In the genomic region with DNA sequence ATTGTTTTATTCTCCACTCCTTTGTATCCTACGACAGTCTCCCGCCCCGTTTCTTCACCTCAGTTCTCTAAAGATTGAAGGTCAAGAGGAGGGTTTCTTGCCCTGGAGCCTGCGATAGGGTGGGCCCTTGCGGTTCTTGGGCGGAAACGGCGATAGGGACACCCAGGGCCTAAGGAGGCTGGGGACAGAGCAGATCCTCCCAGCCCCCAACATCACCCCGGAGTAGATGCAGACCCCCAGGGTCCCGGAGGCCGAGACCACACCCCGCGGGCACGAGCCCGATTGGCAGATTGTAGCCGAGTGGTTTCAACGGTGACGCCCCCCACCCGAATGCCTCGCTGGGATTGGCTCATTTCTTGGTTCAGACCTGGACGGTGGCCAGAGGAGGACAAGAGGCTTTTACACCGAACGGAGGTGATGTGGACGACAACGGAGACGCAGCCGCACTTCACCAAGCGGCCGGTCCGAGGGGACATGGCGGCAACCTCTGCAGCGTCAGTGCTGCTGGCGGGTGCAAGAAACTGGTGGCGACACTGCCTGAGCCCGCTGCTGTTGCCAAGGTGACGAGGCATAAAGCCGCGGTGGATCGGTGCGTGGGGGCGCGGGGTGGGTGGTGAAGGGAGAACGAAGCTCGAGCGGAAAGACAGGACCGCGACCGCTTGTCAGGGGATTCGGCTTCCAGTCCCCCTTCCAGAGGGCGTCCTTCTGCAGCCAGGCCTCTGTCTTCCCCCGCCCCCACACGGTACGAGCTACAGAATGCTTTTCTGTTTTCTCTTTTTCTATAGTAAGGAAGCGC, we compare ENCODE assay signal across 1 cellular context.
TF ChIP-seq lines count a peak whose summit lies in the region.

No MANE protein-coding gene starts in this region.

TF ChIP-seq in GM12878, 131 proteins besides CTCF, POLR2A, EP300 and RAD21 (continued from another document and continues in another):
- TF ChIP-seq SIX5 (IDR thresholded peaks at IDR 0.05; ENCODE audit: low read depth, low read length, severe bottlenecking): no peak
- no peak for TF ChIP-seq STAT1 (conservative IDR thresholded peaks at IDR 0.05)
- TF ChIP-seq YBX1 (IDR thresholded peaks at IDR 0.05): no peak
- no peak for TF ChIP-seq NFXL1 (IDR thresholded peaks at IDR 0.05; ENCODE audit: borderline replicate concordance)
- TF ChIP-seq HDAC6 (IDR thresholded peaks at IDR 0.05; ENCODE audit: unreplicated experiment): no peak
- TF ChIP-seq POLR2AphosphoS2 (IDR thresholded peaks at IDR 0.05; ENCODE audit: low read depth, low read length): no peak
- no peak for TF ChIP-seq MYB (IDR thresholded peaks at IDR 0.05; ENCODE audit: borderline replicate concordance, low read depth, low read length)
- peak; percentile 62 for TF ChIP-seq TARDBP (IDR thresholded peaks at IDR 0.05; ENCODE audit: borderline replicate concordance)
- TF ChIP-seq RBBP5 (conservative IDR thresholded peaks at IDR 0.05): no peak
- no peak for TF ChIP-seq CBX3 (IDR thresholded peaks at IDR 0.05; ENCODE audit: borderline replicate concordance, low read depth)
- no peak for TF ChIP-seq HDGF (IDR thresholded peaks at IDR 0.05)
- TF ChIP-seq, protein P1, sequence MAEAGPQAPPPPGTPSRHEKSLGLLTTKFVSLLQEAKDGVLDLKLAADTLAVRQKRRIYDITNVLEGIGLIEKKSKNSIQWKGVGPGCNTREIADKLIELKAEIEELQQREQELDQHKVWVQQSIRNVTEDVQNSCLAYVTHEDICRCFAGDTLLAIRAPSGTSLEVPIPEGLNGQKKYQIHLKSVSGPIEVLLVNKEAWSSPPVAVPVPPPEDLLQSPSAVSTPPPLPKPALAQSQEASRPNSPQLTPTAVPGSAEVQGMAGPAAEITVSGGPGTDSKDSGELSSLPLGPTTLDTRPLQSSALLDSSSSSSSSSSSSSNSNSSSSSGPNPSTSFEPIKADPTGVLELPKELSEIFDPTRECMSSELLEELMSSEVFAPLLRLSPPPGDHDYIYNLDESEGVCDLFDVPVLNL (IDR thresholded peaks at IDR 0.05; ENCODE audit: low read depth, low read length): no peak
- peak; percentile 83 for TF ChIP-seq POLR2AphosphoS5 (IDR thresholded peaks at IDR 0.05; ENCODE audit: low read length)
- TF ChIP-seq RB1 (IDR thresholded peaks at IDR 0.05; ENCODE audit: borderline replicate concordance): peak; percentile 31; the same call in 1 of the 2 replicates
- TF ChIP-seq, protein P2, sequence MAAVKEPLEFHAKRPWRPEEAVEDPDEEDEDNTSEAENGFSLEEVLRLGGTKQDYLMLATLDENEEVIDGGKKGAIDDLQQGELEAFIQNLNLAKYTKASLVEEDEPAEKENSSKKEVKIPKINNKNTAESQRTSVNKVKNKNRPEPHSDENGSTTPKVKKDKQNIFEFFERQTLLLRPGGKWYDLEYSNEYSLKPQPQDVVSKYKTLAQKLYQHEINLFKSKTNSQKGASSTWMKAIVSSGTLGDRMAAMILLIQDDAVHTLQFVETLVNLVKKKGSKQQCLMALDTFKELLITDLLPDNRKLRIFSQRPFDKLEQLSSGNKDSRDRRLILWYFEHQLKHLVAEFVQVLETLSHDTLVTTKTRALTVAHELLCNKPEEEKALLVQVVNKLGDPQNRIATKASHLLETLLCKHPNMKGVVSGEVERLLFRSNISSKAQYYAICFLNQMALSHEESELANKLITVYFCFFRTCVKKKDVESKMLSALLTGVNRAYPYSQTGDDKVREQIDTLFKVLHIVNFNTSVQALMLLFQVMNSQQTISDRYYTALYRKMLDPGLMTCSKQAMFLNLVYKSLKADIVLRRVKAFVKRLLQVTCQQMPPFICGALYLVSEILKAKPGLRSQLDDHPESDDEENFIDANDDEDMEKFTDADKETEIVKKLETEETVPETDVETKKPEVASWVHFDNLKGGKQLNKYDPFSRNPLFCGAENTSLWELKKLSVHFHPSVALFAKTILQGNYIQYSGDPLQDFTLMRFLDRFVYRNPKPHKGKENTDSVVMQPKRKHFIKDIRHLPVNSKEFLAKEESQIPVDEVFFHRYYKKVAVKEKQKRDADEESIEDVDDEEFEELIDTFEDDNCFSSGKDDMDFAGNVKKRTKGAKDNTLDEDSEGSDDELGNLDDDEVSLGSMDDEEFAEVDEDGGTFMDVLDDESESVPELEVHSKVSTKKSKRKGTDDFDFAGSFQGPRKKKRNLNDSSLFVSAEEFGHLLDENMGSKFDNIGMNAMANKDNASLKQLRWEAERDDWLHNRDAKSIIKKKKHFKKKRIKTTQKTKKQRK (IDR thresholded peaks at IDR 0.05; ENCODE audit: low read depth, low read length): no peak
- no peak for TF ChIP-seq ZNF217 (IDR thresholded peaks at IDR 0.05)
- no peak for TF ChIP-seq SMAD1 (IDR thresholded peaks at IDR 0.05; ENCODE audit: low read depth, partially characterized antibody)
- peak; percentile 58; the same call in 1 of the 2 replicates for TF ChIP-seq SMAD5 (IDR thresholded peaks at IDR 0.05; ENCODE audit: low read depth)
- TF ChIP-seq, protein P3, sequence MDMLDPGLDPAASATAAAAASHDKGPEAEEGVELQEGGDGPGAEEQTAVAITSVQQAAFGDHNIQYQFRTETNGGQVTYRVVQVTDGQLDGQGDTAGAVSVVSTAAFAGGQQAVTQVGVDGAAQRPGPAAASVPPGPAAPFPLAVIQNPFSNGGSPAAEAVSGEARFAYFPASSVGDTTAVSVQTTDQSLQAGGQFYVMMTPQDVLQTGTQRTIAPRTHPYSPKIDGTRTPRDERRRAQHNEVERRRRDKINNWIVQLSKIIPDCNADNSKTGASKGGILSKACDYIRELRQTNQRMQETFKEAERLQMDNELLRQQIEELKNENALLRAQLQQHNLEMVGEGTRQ (IDR thresholded peaks at IDR 0.05; ENCODE audit: borderline replicate concordance, low read depth, low read length): no peak
- peak; percentile 69; the same call in 1 of the 2 replicates for TF ChIP-seq CREM (IDR thresholded peaks at IDR 0.05; ENCODE audit: low read depth)
- peak; percentile 37 for TF ChIP-seq MEF2B (IDR thresholded peaks at IDR 0.05; ENCODE audit: partially characterized antibody, poor library complexity, severe bottlenecking)
- no peak for TF ChIP-seq SMC3 (IDR thresholded peaks at IDR 0.05; ENCODE audit: borderline replicate concordance, low read length)
- TF ChIP-seq TCF3 (IDR thresholded peaks at IDR 0.05; ENCODE audit: borderline replicate concordance, insufficient read depth, low read depth, low read length): no peak
- no peak for TF ChIP-seq NFIC (IDR thresholded peaks at IDR 0.05; ENCODE audit: low read depth, low read length)
- TF ChIP-seq BMI1 (IDR thresholded peaks at IDR 0.05; ENCODE audit: borderline replicate concordance): no peak
- TF ChIP-seq, protein P4, sequence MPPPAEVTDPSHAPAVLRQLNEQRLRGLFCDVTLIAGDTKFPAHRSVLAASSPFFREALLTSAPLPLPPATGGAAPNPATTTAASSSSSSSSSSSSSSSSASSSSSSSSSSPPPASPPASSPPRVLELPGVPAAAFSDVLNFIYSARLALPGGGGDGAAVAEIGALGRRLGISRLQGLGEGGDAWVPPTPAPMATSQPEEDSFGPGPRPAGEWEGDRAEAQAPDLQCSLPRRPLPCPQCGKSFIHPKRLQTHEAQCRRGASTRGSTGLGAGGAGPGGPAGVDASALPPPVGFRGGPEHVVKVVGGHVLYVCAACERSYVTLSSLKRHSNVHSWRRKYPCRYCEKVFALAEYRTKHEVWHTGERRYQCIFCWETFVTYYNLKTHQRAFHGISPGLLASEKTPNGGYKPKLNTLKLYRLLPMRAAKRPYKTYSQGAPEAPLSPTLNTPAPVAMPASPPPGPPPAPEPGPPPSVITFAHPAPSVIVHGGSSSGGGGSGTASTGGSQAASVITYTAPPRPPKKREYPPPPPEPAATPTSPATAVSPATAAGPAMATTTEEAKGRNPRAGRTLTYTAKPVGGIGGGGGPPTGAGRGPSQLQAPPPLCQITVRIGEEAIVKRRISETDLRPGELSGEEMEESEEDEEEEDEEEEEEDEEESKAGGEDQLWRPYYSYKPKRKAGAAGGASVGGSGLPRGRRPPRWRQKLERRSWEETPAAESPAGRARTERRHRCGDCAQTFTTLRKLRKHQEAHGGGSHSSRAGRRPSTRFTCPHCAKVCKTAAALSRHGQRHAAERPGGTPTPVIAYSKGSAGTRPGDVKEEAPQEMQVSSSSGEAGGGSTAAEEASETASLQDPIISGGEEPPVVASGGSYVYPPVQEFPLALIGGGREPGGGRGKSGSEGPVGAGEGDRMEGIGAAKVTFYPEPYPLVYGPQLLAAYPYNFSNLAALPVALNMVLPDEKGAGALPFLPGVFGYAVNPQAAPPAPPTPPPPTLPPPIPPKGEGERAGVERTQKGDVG (CRISPR knock-in tag; IDR thresholded peaks at IDR 0.05): no peak
- TF ChIP-seq SUZ12 (IDR thresholded peaks at IDR 0.05; ENCODE audit: unreplicated experiment): no peak
- peak; percentile 70 for TF ChIP-seq SMARCA5 (IDR thresholded peaks at IDR 0.05)
- no peak for TF ChIP-seq PAX8 (IDR thresholded peaks at IDR 0.05)
- no peak for TF ChIP-seq TBL1XR1 (IDR thresholded peaks at IDR 0.05; ENCODE audit: low read depth, low read length)
- TF ChIP-seq ZNF274 (IDR thresholded peaks at IDR 0.05; ENCODE audit: insufficient read depth, insufficient read length): no peak
- TF ChIP-seq ASH2L (IDR thresholded peaks at IDR 0.05; ENCODE audit: borderline replicate concordance, low read depth): no peak
- TF ChIP-seq, protein P5, sequence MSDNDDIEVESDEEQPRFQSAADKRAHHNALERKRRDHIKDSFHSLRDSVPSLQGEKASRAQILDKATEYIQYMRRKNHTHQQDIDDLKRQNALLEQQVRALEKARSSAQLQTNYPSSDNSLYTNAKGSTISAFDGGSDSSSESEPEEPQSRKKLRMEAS (IDR thresholded peaks at IDR 0.05; ENCODE audit: low read depth, low read length): no peak
- no peak for TF ChIP-seq ZSCAN29 (IDR thresholded peaks at IDR 0.05)
- TF ChIP-seq, protein P6, sequence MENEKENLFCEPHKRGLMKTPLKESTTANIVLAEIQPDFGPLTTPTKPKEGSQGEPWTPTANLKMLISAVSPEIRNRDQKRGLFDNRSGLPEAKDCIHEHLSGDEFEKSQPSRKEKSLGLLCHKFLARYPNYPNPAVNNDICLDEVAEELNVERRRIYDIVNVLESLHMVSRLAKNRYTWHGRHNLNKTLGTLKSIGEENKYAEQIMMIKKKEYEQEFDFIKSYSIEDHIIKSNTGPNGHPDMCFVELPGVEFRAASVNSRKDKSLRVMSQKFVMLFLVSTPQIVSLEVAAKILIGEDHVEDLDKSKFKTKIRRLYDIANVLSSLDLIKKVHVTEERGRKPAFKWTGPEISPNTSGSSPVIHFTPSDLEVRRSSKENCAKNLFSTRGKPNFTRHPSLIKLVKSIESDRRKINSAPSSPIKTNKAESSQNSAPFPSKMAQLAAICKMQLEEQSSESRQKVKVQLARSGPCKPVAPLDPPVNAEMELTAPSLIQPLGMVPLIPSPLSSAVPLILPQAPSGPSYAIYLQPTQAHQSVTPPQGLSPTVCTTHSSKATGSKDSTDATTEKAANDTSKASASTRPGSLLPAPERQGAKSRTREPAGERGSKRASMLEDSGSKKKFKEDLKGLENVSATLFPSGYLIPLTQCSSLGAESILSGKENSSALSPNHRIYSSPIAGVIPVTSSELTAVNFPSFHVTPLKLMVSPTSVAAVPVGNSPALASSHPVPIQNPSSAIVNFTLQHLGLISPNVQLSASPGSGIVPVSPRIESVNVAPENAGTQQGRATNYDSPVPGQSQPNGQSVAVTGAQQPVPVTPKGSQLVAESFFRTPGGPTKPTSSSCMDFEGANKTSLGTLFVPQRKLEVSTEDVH (IDR thresholded peaks at IDR 0.05; ENCODE audit: low read depth, partially characterized antibody): peak; percentile 0
- no peak for TF ChIP-seq MXI1 (IDR thresholded peaks at IDR 0.05; ENCODE audit: low read depth, low read length)
- 0 out of 3 replicates have a peak, but pooled peaks of 1 of the 2 experiments have one; percentile 21 for TF ChIP-seq EGR1 (IDR thresholded peaks at IDR 0.05; ENCODE audit: borderline replicate concordance in 1 of 2, low read depth in 2 of 2, low read length in 2 of 2)
- no peak; the same call in 1 of the 2 replicates for TF ChIP-seq LARP7 (IDR thresholded peaks at IDR 0.05)
- TF ChIP-seq CBX5 (IDR thresholded peaks at IDR 0.05; ENCODE audit: low read depth): no peak
- no peak for TF ChIP-seq ZZZ3 (IDR thresholded peaks at IDR 0.05; ENCODE audit: control insufficient read depth, insufficient read length, low read depth)
- TF ChIP-seq, protein P7, sequence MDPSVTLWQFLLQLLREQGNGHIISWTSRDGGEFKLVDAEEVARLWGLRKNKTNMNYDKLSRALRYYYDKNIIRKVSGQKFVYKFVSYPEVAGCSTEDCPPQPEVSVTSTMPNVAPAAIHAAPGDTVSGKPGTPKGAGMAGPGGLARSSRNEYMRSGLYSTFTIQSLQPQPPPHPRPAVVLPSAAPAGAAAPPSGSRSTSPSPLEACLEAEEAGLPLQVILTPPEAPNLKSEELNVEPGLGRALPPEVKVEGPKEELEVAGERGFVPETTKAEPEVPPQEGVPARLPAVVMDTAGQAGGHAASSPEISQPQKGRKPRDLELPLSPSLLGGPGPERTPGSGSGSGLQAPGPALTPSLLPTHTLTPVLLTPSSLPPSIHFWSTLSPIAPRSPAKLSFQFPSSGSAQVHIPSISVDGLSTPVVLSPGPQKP (IDR thresholded peaks at IDR 0.05; ENCODE audit: low read depth, low read length): no peak
- no peak for TF ChIP-seq CHD1 (IDR thresholded peaks at IDR 0.05; ENCODE audit: low read depth, low read length)
- TF ChIP-seq, protein P8, sequence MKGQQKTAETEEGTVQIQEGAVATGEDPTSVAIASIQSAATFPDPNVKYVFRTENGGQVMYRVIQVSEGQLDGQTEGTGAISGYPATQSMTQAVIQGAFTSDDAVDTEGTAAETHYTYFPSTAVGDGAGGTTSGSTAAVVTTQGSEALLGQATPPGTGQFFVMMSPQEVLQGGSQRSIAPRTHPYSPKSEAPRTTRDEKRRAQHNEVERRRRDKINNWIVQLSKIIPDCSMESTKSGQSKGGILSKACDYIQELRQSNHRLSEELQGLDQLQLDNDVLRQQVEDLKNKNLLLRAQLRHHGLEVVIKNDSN (IDR thresholded peaks at IDR 0.05; ENCODE audit: borderline replicate concordance, extremely low read length, insufficient read depth, low read depth, low read length): no peak
- TF ChIP-seq, protein P9, sequence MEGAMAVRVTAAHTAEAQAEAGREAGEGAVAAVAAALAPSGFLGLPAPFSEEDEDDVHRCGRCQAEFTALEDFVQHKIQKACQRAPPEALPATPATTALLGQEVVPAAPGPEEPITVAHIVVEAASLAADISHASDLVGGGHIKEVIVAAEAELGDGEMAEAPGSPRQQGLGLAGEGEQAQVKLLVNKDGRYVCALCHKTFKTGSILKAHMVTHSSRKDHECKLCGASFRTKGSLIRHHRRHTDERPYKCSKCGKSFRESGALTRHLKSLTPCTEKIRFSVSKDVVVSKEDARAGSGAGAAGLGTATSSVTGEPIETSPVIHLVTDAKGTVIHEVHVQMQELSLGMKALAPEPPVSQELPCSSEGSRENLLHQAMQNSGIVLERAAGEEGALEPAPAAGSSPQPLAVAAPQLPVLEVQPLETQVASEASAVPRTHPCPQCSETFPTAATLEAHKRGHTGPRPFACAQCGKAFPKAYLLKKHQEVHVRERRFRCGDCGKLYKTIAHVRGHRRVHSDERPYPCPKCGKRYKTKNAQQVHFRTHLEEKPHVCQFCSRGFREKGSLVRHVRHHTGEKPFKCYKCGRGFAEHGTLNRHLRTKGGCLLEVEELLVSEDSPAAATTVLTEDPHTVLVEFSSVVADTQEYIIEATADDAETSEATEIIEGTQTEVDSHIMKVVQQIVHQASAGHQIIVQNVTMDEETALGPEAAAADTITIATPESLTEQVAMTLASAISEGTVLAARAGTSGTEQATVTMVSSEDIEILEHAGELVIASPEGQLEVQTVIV (IDR thresholded peaks at IDR 0.05; ENCODE audit: borderline replicate concordance, partially characterized antibody): no peak
- peak; percentile 45 for TF ChIP-seq RELA (IDR thresholded peaks at IDR 0.05; ENCODE audit: borderline replicate concordance, partially characterized antibody)
- TF ChIP-seq TAF1 (IDR thresholded peaks at IDR 0.05; ENCODE audit: borderline replicate concordance, low read depth, low read length): peak; percentile 61
- peak; percentile 92 for TF ChIP-seq YY1 (IDR thresholded peaks at IDR 0.05; ENCODE audit: low read depth, low read length)
- TF ChIP-seq HCFC1 (IDR thresholded peaks at IDR 0.05; ENCODE audit: low read length): peak; percentile 52
